ENCODE assay signal across 36 cellular contexts in the genomic region with DNA sequence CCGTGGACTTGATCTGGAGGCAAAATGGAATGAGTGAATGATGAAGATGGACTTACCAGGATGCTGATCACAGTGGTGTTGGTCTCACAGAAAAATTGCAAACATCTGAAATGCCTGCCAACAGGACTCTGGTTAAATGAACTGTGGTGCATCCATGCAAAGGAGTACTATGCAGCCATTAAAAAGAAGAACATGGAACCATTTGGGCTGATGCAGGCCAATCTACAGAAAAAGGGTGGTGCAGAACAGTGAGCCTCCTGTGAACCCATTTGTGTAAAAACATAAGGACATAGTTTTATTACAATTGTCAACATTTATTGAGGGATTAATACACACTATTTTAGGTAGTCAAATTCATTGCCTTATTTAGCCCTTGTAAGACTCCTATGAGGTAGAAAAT.
"Had no signal": no experiment of that assay in that cellular context is flagged by ENCODE, and none has a peak within 500 bp of the region (broad histone marks: within the 10 kb centered on the region; RNA-seq: fewer than 3 reads in every experiment).

No MANE protein-coding gene starts in this region.

- H3K36me3 ChIP-seq: MG63 had no signal

- DNase-seq: Karpas-422, Kasumi-1, MG63, MM.1S, MV-4-11, NCI-H1048, NCI-H1092, NCI-H1092 treated with DMSO at 0.1 percent for 48 hours, NCI-H1105, NCI-H1105 treated with DMSO at 0.1 percent for 48 hours, NCI-H1417, NCI-H1417 treated with DMSO at 0.1 percent for 48 hours, NCI-H1436, NCI-H1436 treated with DMSO at 0.1 percent for 48 hours, NCI-H146, NCI-H1694, NCI-H1694 treated with DMSO at 0.1 percent for 48 hours, NCI-H187, NCI-H187 treated with DMSO at 0.1 percent for 48 hours, NCI-H2029, NCI-H2029 treated with DMSO at 0.1 percent for 48 hours, NCI-H2081, NCI-H2081 treated with DMSO at 0.1 percent for 48 hours, NCI-H2107, NCI-H2171, NCI-H2171 treated with DMSO at 0.1 percent for 48 hours, NCI-H2227 treated with DMSO at 0.1 percent for 48 hours, NCI-H226, NCI-H345, NCI-H446, NCI-H446 treated with DMSO at 0.1 percent for 48 hours, NCI-H510A, NCI-H510A treated with DMSO at 0.1 percent for 48 hours, NCI-H524, NCI-H524 treated with DMSO at 0.1 percent for 48 hours, NCI-H526 had no signal

- H3K4me3 ChIP-seq: MG63 had no signal

- H3K27me3 ChIP-seq: MG63 had no signal
